Comparison of ENCODE assay signal across 1 cellular context in the genomic region with DNA sequence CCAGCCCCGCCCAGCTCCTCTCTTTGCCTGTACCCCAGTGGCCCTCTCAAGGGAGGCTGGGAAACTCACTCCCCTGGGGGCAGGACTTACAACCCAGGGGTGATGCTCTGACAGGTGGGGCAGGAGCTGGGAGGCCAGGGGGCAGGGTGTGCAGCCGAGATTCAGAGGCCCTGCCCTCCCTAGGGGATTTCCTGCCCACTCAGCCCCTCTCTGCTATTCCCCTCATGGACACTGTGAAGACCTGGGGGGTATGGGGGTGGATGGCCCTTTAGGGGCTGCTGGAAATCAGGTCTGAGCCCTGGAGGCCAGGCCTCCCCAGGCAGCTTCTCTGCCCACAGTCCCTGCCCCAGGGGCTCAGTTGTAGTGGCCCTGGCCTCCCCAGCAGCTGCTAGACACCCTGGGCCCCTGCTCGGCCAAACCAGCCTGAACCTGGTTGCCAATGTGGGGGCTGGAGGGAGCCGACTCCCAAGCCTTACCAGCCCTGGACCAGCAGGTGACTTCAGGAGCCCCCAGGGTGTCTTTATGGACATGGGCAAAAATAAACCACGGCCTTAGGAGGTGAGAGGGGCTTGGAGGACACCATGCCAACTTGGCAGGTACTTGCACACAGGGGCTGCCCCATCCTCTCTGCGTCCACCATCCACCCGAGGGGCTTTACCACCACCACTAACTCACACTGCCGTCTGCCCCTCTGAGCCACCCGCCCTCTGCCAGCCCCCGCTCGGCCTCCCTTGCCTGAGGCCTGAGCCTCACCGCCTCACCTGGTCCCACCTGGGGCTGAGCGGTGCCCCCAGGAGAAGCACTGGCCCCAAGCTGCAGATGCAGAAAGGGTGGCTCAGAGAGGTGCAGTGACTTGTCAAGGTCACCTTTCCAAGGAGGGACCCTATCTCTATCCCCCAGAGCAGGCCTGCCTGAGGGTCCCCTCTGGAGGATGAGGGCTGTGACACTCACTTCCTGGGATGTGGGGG.
TF ChIP-seq lines count a peak whose summit lies in the region.

No MANE protein-coding gene starts in this region.

TF ChIP-seq in K562, 482 proteins besides CTCF, POLR2A, EP300 and RAD21:
- TF ChIP-seq DPF2 (IDR thresholded peaks at IDR 0.05): no peak
- TF ChIP-seq POLR2G (IDR thresholded peaks at IDR 0.05; ENCODE audit: low read depth, low read length): peak; percentile 39; the same call in 1 of the 2 replicates
